12 cellular contexts compared by ENCODE assay signal in the genomic region with DNA sequence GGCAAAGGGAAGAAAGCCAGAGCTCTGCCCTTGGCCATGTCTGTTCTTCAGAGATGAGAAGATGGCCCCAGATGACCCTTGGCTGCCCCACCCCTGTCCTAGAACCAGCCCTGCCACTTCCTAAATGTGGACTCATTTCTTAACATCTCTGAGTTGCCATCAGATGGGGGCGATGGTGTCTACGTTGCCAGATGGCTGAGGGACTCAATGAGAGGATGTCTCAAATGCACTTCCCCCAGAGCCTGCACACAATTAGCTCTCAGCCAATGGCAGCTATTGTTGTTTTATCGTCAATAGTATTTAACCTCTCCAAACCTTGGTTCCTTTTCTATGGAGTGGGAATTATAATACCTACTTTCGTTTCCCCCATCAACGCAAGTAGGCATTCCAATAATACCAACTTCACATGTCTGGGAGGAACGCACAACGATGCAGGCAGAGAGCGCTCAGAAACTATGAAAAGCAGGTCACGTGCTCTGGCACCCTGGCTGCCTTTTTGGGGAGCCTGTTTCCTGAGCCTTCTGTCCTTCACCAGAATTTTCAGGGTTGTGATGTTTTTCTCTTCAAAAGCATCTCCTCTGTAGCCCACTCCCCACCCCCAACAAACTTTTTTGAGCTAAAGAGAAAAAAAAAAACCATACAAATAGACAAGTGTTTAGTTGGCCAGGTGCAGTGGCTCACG.
DNase-seq lines count a peak whose midpoint lies in the region; ATAC-seq and TF ChIP-seq lines count a peak whose summit lies in the region.
"Had no signal": no experiment of that assay in that cellular context is flagged by ENCODE, and none has a peak within 500 bp of the region (broad histone marks: within the 10 kb centered on the region; RNA-seq: fewer than 3 reads in every experiment).

No MANE protein-coding gene starts in this region.

- H2BK15ac ChIP-seq in mesenchymal stem cell (ENCODE audit: low read depth, poor library complexity, severe bottlenecking), result peak overlapping the region; percentile 33

- TF ChIP-seq CTCF in heart left ventricle (IDR thresholded peaks at IDR 0.05), result no peak
- TF ChIP-seq CTCF in coronary artery (IDR thresholded peaks at IDR 0.05), result no peak
- no peak for TF ChIP-seq CTCF in upper lobe of right lung (IDR thresholded peaks at IDR 0.05)

- ATAC-seq in heart left ventricle, result no peak
- ATAC-seq in left ventricle myocardium superior, result no peak
- peak; percentile 3 for ATAC-seq in upper lobe of right lung
- no peak for ATAC-seq in GM18870 (IDR thresholded peaks at IDR 0.05; ENCODE audit: unreplicated experiment)

- no peak overlapping the region for H2BK120ac ChIP-seq in mesenchymal stem cell (ENCODE audit: low read depth, low read length)

- H3K4me2 ChIP-seq in mesenchymal stem cell (ENCODE audit: low read length, poor library complexity, severe bottlenecking), result no peak overlapping the region

- H3K79me1 ChIP-seq in mesenchymal stem cell (replicated peaks; ENCODE audit: low read length, poor library complexity, severe bottlenecking), result no peaks in the 10 kb centered on the region

- H3K14ac ChIP-seq in mesenchymal stem cell (ENCODE audit: low read length in 2 of 2), result no peak overlapping the region

- H3K18ac ChIP-seq in mesenchymal stem cell (ENCODE audit: low read depth in 1 of 2, low read length in 2 of 2), result peak overlapping the region in 1 of 2 experiments; percentile 48

- H3K27ac ChIP-seq in heart left ventricle (peak overlapping the region; percentile 81 to 96 (median 87)), coronary artery (peak overlapping the region; percentile 68 to 88), mesenchymal stem cell (ENCODE audit: low read length, poor library complexity, severe bottlenecking) (no peak overlapping the region), upper lobe of right lung (peak overlapping the region; percentile 79)

- H3K4me3 ChIP-seq in heart left ventricle (no peak overlapping the region), coronary artery (no peak overlapping the region), mesenchymal stem cell (ENCODE audit: insufficient read depth in 1 of 2, low read depth in 1 of 2, low read length in 2 of 2) (no peak overlapping the region), upper lobe of right lung (no peak overlapping the region)

- no peak overlapping the region for H2BK12ac ChIP-seq in mesenchymal stem cell (ENCODE audit: low read length in 2 of 2)

- no peak overlapping the region for H2AFZ ChIP-seq in mesenchymal stem cell (ENCODE audit: low read depth, low read length)

- no peak overlapping the region for H4K91ac ChIP-seq in mesenchymal stem cell (ENCODE audit: low read length)

- no peak overlapping the region for H4K8ac ChIP-seq in mesenchymal stem cell (ENCODE audit: low read length)

- H3K9ac ChIP-seq in mesenchymal stem cell (ENCODE audit: low read length), result no peak overlapping the region

- no peak overlapping the region for H3K4ac ChIP-seq in mesenchymal stem cell (ENCODE audit: low read depth in 1 of 2, low read length in 2 of 2)

- no peak overlapping the region for H2BK5ac ChIP-seq in mesenchymal stem cell (ENCODE audit: low read depth, low read length, poor library complexity, severe bottlenecking)

- WGBS in heart left ventricle, 4 donors, result 73 to 86% (median 79%) methylated on average over 10 of the region's 10 CpGs
- 85% methylated on average over 10 of the region's 10 CpGs for WGBS in mesenchymal stem cell

- H3K27me3 ChIP-seq in heart left ventricle (no peaks in the 10 kb centered on the region), mesenchymal stem cell (ENCODE audit: control insufficient read depth in 1 of 2, insufficient read depth in 1 of 2, low read length in 2 of 2) (no peaks in the 10 kb centered on the region), upper lobe of right lung (no peaks in the 10 kb centered on the region)

- DNase-seq in heart left ventricle (no peak), left ventricle myocardium superior (no peak), coronary artery (ENCODE audit: low spot score) (no peak), mesenchymal stem cell (no peak), upper lobe of right lung (no peak), Ammon's horn (ENCODE audit: low spot score) (no peak), SIG-M5 (lab: John Stamatoyannopoulos, UW) (no peak)
- DNase-seq: activated naive CD4-positive, alpha-beta T cell treated with anti-CD3 and anti-CD28 coated beads for 36 hours; kidney; NCI-H2107; T-helper 1 cell had no signal

- no peak for TF ChIP-seq POLR2A in heart left ventricle (IDR thresholded peaks at IDR 0.05)

- H3K36me3 ChIP-seq in heart left ventricle (no peaks in the 10 kb centered on the region), mesenchymal stem cell (ENCODE audit: control insufficient read depth in 1 of 2, insufficient read depth in 2 of 2, low read depth in 1 of 2, low read length in 2 of 2) (no peaks in the 10 kb centered on the region), upper lobe of right lung (no peaks in the 10 kb centered on the region)

- intact Hi-C loops in heart left ventricle (cut with DNase I), result no loop called here
- intact Hi-C loops in left ventricle myocardium superior (cut with micrococcal nuclease), result loop anchor here (10.0 kb wide), 1 partner anchor 60 kb away; no protein-coding TSS in a partner anchor
- intact Hi-C loops in upper lobe of right lung (cut with DNase I), result loop anchor here (10.0 kb wide), 1 partner anchor 60 kb away; no protein-coding TSS in a partner anchor

- no peak overlapping the region for H2AK5ac ChIP-seq in mesenchymal stem cell (ENCODE audit: low read length, severe bottlenecking)

- H3K9me3 ChIP-seq in heart left ventricle (peaks cover 0 to 6% (median 0%) of the 10 kb centered on the region in 12 donors), mesenchymal stem cell (ENCODE audit: control insufficient read depth, low read length) (no peaks in the 10 kb centered on the region), upper lobe of right lung (no peaks in the 10 kb centered on the region)

- H3K4me1 ChIP-seq in heart left ventricle (peaks cover 20 to 83% (median 62%) of the 10 kb centered on the region in 12 donors), mesenchymal stem cell (ENCODE audit: control insufficient read depth, insufficient read depth, low read depth, low read length) (no peaks in the 10 kb centered on the region), upper lobe of right lung (peaks cover 65% of the 10 kb centered on the region)

- H3K23ac ChIP-seq in mesenchymal stem cell (ENCODE audit: low read length in 2 of 2), result no peak overlapping the region

Comparison
In these comparisons a context has a peak if more than half of its experiments do, and no peak if none do; other contexts are left out.
1. intact Hi-C loops: an anchor here in left ventricle myocardium superior (10.0 kb wide) and upper lobe of right lung (10.0 kb wide); none called in heart left ventricle.